12 cellular contexts compared by ENCODE assay signal in the genomic region with DNA sequence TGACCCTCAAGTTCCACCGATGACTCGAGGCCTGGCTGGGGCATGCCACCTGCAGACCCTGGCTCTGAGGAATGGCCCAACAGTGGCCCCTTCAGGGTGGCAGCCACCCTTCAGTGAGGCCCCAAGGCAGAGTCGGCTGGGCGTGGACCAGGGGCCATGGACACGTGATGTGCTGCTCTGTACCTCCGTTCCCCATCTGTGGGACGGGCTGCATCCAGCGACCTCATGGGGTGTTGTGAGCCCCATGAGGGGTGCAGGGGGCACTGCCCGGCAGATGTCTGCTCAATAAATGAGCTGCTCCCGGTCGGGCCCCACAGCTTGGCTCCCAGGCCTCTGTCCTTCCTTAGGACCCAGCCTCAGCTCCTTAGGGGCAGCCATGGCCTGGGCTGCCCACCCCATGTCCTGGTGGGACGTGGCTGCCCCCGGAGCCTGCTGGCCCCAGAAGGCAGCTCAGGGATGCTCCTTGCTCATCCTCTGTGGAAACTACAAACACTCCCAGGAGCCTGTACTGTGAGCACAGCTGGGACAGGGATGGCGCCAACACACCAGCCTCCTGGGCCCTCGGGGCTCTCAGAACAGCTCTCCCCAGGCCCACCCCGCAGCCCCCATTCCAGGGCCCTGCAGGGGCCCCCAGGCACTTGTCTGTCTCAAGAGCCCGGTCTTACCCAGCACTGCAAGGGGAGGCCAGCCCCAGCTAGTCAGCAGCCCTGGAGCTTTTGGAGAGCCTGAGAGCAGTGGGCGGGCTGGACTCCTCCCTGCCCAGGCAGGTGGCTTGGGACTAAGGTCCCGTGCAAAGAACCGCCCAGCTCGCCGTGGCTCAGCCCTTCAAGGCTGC. TPM values are rescaled to one million over a fixed set of nuclear protein-coding genes. Genes with fewer than 3 reads are reported as not detected.
A peak's percentile ranks its signal among the peaks of the same experiment; 100 is the strongest.
DNase-seq lines count a peak whose midpoint lies in the region; TF ChIP-seq lines count a peak whose summit lies in the region.
"Had no signal": no experiment of that assay in that cellular context is flagged by ENCODE, and none has a peak within 500 bp of the region (broad histone marks: within the 10 kb centered on the region; RNA-seq: fewer than 3 reads in every experiment).

No MANE protein-coding gene starts in this region.

- H3K36me3 Mint-ChIP-seq in MCF 10A (ENCODE audit: insufficient read depth, unreplicated experiment), result peaks cover 71% of the 10 kb centered on the region

- CTCF ChIA-PET in MCF 10A (lab: Yijun Ruan, JAX), result interaction anchor here (0.5 to 0.6 kb wide), 2 partner anchors 99 to 279 kb away, joined by 3 read pairs; no protein-coding TSS in a partner anchor
- CTCF ChIA-PET in OCI-LY7 (lab: Charles Lee; ENCODE audit: unreplicated experiment), result no interaction called here

- no peak overlapping the region for H3K27ac ChIP-seq in OCI-LY7 (ENCODE audit: low read depth, low read length, poor library complexity, severe bottlenecking)

- no peak overlapping the region for H3K27ac Mint-ChIP-seq in MCF 10A (ENCODE audit: low read depth, unreplicated experiment)
- H3K27ac Mint-ChIP-seq: activated CD4-positive, alpha-beta T cell treated with anti-CD3 and anti-CD28 coated beads for 36 hours; stimulated activated naive B cell treated with anti-CD40 and anti-IgM and Interleukin-4, amounts not matched to agents 10 μg/mL and 1 μg/mL and 100 μg/mL, for 72 hours; T-cell had no signal

- peaks cover 83% of the 10 kb centered on the region for H3K36me3 ChIP-seq in OCI-LY7 (ENCODE audit: insufficient read depth, low read length)

- no peaks in the 10 kb centered on the region for H3K4me1 ChIP-seq in OCI-LY7 (ENCODE audit: insufficient read depth, low read length, poor library complexity, severe bottlenecking)

- no peaks in the 10 kb centered on the region for H4K20me1 ChIP-seq in OCI-LY7 (ENCODE audit: insufficient read depth, low read length)

- H3K4me3 Mint-ChIP-seq in MCF 10A (ENCODE audit: unreplicated experiment), result no peak overlapping the region
- H3K4me3 Mint-ChIP-seq: activated CD4-positive, alpha-beta T cell treated with anti-CD3 and anti-CD28 coated beads for 36 hours; stimulated activated naive B cell treated with anti-CD40 and anti-IgM and Interleukin-4, amounts not matched to agents 10 μg/mL and 1 μg/mL and 100 μg/mL, for 72 hours; T-cell had no signal

- no peak overlapping the region for H2AFZ ChIP-seq in OCI-LY7 (ENCODE audit: low read length)

- intact Hi-C loops in MCF 10A (cut with micrococcal nuclease) (no loop called here), OCI-LY7 (cut with micrococcal nuclease; ENCODE audit: unreplicated experiment) (no loop called here)

- no peak overlapping the region for H3K4me3 ChIP-seq in OCI-LY7 (ENCODE audit: low read depth, low read length, poor library complexity, severe bottlenecking)

- no peaks in the 10 kb centered on the region for H3K79me2 ChIP-seq in OCI-LY7 (ENCODE audit: insufficient read depth, low read depth, low read length)

- no peaks in the 10 kb centered on the region for H3K9me3 ChIP-seq in OCI-LY7 (ENCODE audit: low read length)

- no peaks in the 10 kb centered on the region for H3K9me2 ChIP-seq in OCI-LY7 (ENCODE audit: insufficient read depth, low read length)

- H3K27me3 Mint-ChIP-seq in MCF 10A (ENCODE audit: insufficient read depth, unreplicated experiment), result no peaks in the 10 kb centered on the region
- H3K27me3 Mint-ChIP-seq: stimulated activated naive B cell treated with anti-CD40 and anti-IgM and Interleukin-4, amounts not matched to agents 10 μg/mL and 1 μg/mL and 100 μg/mL, for 72 hours had no signal

- POLR2A ChIA-PET in MCF 10A (lab: Yijun Ruan, JAX), result interaction anchor here (0.7 to 1.6 kb wide), 3 partner anchors 9 to 254 kb away, joined by 3 to 15 read pairs (median 3); a partner anchor contains a TSS
- POLR2A ChIA-PET in OCI-LY7 (lab: Charles Lee), result no interaction called here

- TF ChIP-seq CTCF in MCF 10A (IDR thresholded peaks at IDR 0.05; ENCODE audit: unreplicated experiment), result no peak
- TF ChIP-seq CTCF in OCI-LY7 (conservative IDR thresholded peaks at IDR 0.05; ENCODE audit: low read length), result no peak

- DNase-seq in DMS53 treated with DMSO at 0.1 percent for 48 hours (lab: John Stamatoyannopoulos, UW; ENCODE audit: unreplicated experiment), result peak; percentile 19
- DNase-seq in NCI-H2227 treated with DMSO at 0.1 percent for 48 hours (lab: John Stamatoyannopoulos, UW), result peak; percentile 5
- DNase-seq in iPS-NIHi11 (ENCODE audit: low spot score), result peak; percentile 71
- no peak for DNase-seq in MCF 10A (ENCODE audit: unreplicated experiment)
- DNase-seq in stimulated activated CD4-positive, alpha-beta T cell treated with anti-CD3 and anti-CD28 coated beads, Interleukin-12 subunit alpha, Interleukin-12 subunit beta, amount 100 ng/mL, for 4 hours, result no peak
- DNase-seq in OCI-LY7 (ENCODE audit: low spot score), result no peak
- DNase-seq: activated CD4-positive, alpha-beta T cell treated with anti-CD3 and anti-CD28 coated beads for 36 hours; activated effector memory CD4-positive, alpha-beta T cell treated with anti-CD3 and anti-CD28 coated beads, Interleukin-2, amount 50 U/mL, for 16 hours; Kasumi-1; NCI-H1930; stimulated activated naive B cell treated with anti-CD40 and anti-IgM and Interleukin-4, amounts not matched to agents 10 μg/mL and 1 μg/mL and 100 μg/mL, for 72 hours; T-cell had no signal

- H3K4me1 Mint-ChIP-seq in MCF 10A (ENCODE audit: insufficient read depth, unreplicated experiment), result peaks cover 5% of the 10 kb centered on the region

- BruUV-seq in MCF 10A (replicated peaks; lab: Mats Ljungman, UMichigan) (no TSS peak), OCI-LY7 (replicated peaks; lab: Mats Ljungman, UMichigan) (no TSS peak)

- no peaks in the 10 kb centered on the region for H3K9me3 Mint-ChIP-seq in MCF 10A (ENCODE audit: unreplicated experiment)
- H3K9me3 Mint-ChIP-seq: stimulated activated naive B cell treated with anti-CD40 and anti-IgM and Interleukin-4, amounts not matched to agents 10 μg/mL and 1 μg/mL and 100 μg/mL, for 72 hours; T-cell had no signal

- no peak overlapping the region for H3K4me2 ChIP-seq in OCI-LY7 (ENCODE audit: low read length)

RNA-seq across cellular contexts. Expression of a gene that starts 2.4 kb away (rescaled TPM):
- total RNA-seq in MCF 10A (2022), result 1.5 and 3.8 TPM in 2 replicates
- total RNA-seq in OCI-LY7 (2014; rRNA removed; shearing (Covaris generic)), result 6.6 and 6.9 TPM in 2 replicates
- total RNA-seq in OCI-LY7 (2022), result 8.4 and 9.8 TPM in 2 replicates

RNA-seq across cellular contexts. Expression of a gene that starts 12.8 kb away (rescaled TPM):
- total RNA-seq in MCF 10A (2022) (115 and 154 TPM in 2 replicates), OCI-LY7 (2022) (74.5 and 87.5 TPM in 2 replicates)
- 66.6 and 80.0 TPM in 2 replicates for total RNA-seq in OCI-LY7 (2014; rRNA removed; shearing (Covaris generic))

RNA-seq across cellular contexts. Expression of a gene that starts 15.2 kb away (rescaled TPM):
- total RNA-seq in MCF 10A (2022), result 26.2 and 28.4 TPM in 2 replicates
- 43.1 and 59.6 TPM in 2 replicates for total RNA-seq in OCI-LY7 (2014; rRNA removed; shearing (Covaris generic))
- total RNA-seq in OCI-LY7 (2022), result 35.3 and 42.3 TPM in 2 replicates

RNA-seq across cellular contexts. Expression of a gene that starts 24.0 kb away (rescaled TPM):
- total RNA-seq in MCF 10A (2022), result 11.3 and 12.0 TPM in 2 replicates
- 44.2 TPM in 2 replicates for total RNA-seq in OCI-LY7 (2014; rRNA removed; shearing (Covaris generic))
- total RNA-seq in OCI-LY7 (2022), result 37.0 and 37.9 TPM in 2 replicates

RNA-seq across cellular contexts. Expression of a gene that starts 27.9 kb away (rescaled TPM):
- total RNA-seq in MCF 10A (2022) (4.6 and 5.2 TPM in 2 replicates), OCI-LY7 (2022) (31.7 and 36.6 TPM in 2 replicates)
- 15.8 and 30.4 TPM in 2 replicates for total RNA-seq in OCI-LY7 (2014; rRNA removed; shearing (Covaris generic))

Comparison
In these comparisons a context has a peak if more than half of its experiments do, and no peak if none do; other contexts are left out.
1. DNase-seq: peak in DMS53 treated with DMSO at 0.1 percent for 48 hours (single experiment), NCI-H2227 treated with DMSO at 0.1 percent for 48 hours (single experiment) and iPS-NIHi11 (single experiment); none in MCF 10A (single experiment), stimulated activated CD4-positive, alpha-beta T cell treated with anti-CD3 and anti-CD28 coated beads, Interleukin-12 subunit alpha, Interleukin-12 subunit beta, amount 100 ng/mL, for 4 hours (single experiment) and OCI-LY7 (single experiment).